ENCODE assay signal across 9 cellular contexts in the genomic region with DNA sequence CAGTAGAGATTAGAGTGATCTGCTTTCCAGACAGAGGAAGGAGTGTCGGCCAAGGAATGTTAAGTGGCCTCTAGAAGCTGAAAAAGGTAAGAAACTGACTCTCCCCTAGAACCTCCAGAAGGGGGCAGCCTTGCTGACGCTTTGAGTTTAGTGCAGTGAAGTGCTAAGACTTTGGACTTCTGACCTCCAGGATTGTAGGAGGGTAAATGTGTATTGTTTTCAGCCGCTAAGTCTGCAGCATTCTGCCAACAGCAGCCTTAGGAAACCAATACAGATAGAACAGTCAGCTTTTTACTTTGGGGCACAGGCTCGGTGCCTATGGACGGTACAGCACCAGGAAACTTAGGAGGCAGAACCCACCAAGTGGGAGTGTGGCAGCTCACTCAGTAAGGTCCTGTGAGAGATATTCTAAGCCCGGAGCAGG. TPM values are rescaled to one million over a fixed set of nuclear protein-coding genes. Genes with fewer than 3 reads are reported as not detected.
A peak's percentile ranks its signal among the peaks of the same experiment; 100 is the strongest.
DNase-seq lines count a peak whose midpoint lies in the region; ATAC-seq and TF ChIP-seq lines count a peak whose summit lies in the region.
"Had no signal": no experiment of that assay in that cellular context is flagged by ENCODE, and none has a peak within 500 bp of the region (broad histone marks: within the 10 kb centered on the region; RNA-seq: fewer than 3 reads in every experiment).

No MANE protein-coding gene starts in this region.

- H3K9me3 ChIP-seq in CD8-positive, alpha-beta T cell (ENCODE audit: low read length): no peaks in the 10 kb centered on the region
- H3K9me3 ChIP-seq in HEK293 (ENCODE audit: control insufficient read depth, insufficient read depth, low read depth, low read length) (no peaks in the 10 kb centered on the region), breast epithelium (no peaks in the 10 kb centered on the region), left lung (peaks cover 0 to 12% of the 10 kb centered on the region in 2 donors)

- no peak overlapping the region for H3K4me3 ChIP-seq in CD8-positive, alpha-beta T cell (ENCODE audit: low read depth, low read length)
- H3K4me3 ChIP-seq in HEK293 (ENCODE audit: low read depth, low read length) (no peak overlapping the region), breast epithelium (no peak overlapping the region), left lung (no peak overlapping the region)
- H3K4me3 ChIP-seq: SK-N-MC had no signal

- H3K36me3 Mint-ChIP-seq in CD8-positive, alpha-beta T cell: peaks cover 17% of the 10 kb centered on the region

- peak overlapping the region; percentile 64 for H3K27ac Mint-ChIP-seq in CD8-positive, alpha-beta T cell

- TF ChIP-seq POLR2A in breast epithelium (IDR thresholded peaks at IDR 0.05): no peak

- CTCF ChIA-PET in CD8-positive, alpha-beta T cell (lab: Charles Lee): interaction anchor here (0.6 to 9.6 kb wide), 25 partner anchors 9 to 196 kb away, joined by 3 to 188 read pairs (median 7); no protein-coding TSS in a partner anchor
- CTCF ChIA-PET in HEK293 (lab: Yijun Ruan, JAX): interaction anchor here (0.7 to 12.2 kb wide), 18 partner anchors 9 to 472 kb away, joined by 3 to 223 read pairs (median 7); a partner anchor contains a TSS

- H3K4me3 Mint-ChIP-seq in CD8-positive, alpha-beta T cell: no peak overlapping the region

- no peak for ATAC-seq in CD8-positive, alpha-beta T cell
- ATAC-seq in left lung: peak; percentile 58

- POLR2A ChIA-PET in CD8-positive, alpha-beta T cell (lab: Charles Lee): interaction anchor here (1.1 to 2.7 kb wide), 4 partner anchors 9 to 44 kb away, joined by 4 to 23 read pairs (median 8); no protein-coding TSS in a partner anchor
- POLR2A ChIA-PET in HEK293 (lab: Yijun Ruan, JAX): interaction anchor here (0.5 to 1.4 kb wide), 4 partner anchors 10 to 62 kb away, joined by 4 to 8 read pairs (median 4); no protein-coding TSS in a partner anchor

- H3K27me3 ChIP-seq in CD8-positive, alpha-beta T cell (ENCODE audit: insufficient read depth, low read length): no peaks in the 10 kb centered on the region
- H3K27me3 ChIP-seq in breast epithelium: no peaks in the 10 kb centered on the region
- no peaks in the 10 kb centered on the region for H3K27me3 ChIP-seq in left lung

- peak in 6 of 7 experiments; percentile 38 to 71 (median 56) for DNase-seq in CD8-positive, alpha-beta T cell
- DNase-seq in SHP77 treated with DMSO at 0.1 percent for 48 hours (lab: John Stamatoyannopoulos, UW) (peak; percentile 27), breast epithelium (ENCODE audit: low spot score in 2 of 2) (no peak), left lung (peak in 1 of 2 donors; percentile 11), superior temporal gyrus (ENCODE audit: extremely low spot score) (peak; percentile 79), NCI-H446 treated with DMSO at 0.1 percent for 48 hours (lab: John Stamatoyannopoulos, UW) (no peak), retina (no peak)

- H3K27me3 Mint-ChIP-seq in CD8-positive, alpha-beta T cell (ENCODE audit: low read depth): no peaks in the 10 kb centered on the region

- peak; percentile 60 for TF ChIP-seq CTCF in CD8-positive, alpha-beta T cell (IDR thresholded peaks at IDR 0.05)
- TF ChIP-seq CTCF in HEK293 (tag by site-specific recombination; IDR thresholded peaks at IDR 0.05) (no peak), breast epithelium (IDR thresholded peaks at IDR 0.05) (peak in 2 of 3 donors; percentile 24 to 53), left lung (IDR thresholded peaks at IDR 0.05) (peak; percentile 63 to 70)

- H3K36me3 ChIP-seq in CD8-positive, alpha-beta T cell (ENCODE audit: insufficient read depth, low read length): no peaks in the 10 kb centered on the region
- H3K36me3 ChIP-seq in HEK293 (ENCODE audit: control insufficient read depth in 2 of 2, insufficient read depth in 1 of 2, low read length in 2 of 2) (peaks cover 0 to 9% of the 10 kb centered on the region in 2 experiments; a peak in 2 of 3 replicates), breast epithelium (no peaks in the 10 kb centered on the region), left lung (no peaks in the 10 kb centered on the region)

- intact Hi-C loops in CD8-positive, alpha-beta T cell (cut with DNase I, micrococcal nuclease): loop anchor here (1.0 kb wide), 1 partner anchor 44 kb away; no protein-coding TSS in a partner anchor
- intact Hi-C loops in breast epithelium (cut with DNase I; ENCODE audit: low total_unique reads) (no loop called here), left lung (cut with DNase I) (no loop called here)

- peaks cover 13% of the 10 kb centered on the region for H3K4me1 ChIP-seq in CD8-positive, alpha-beta T cell (ENCODE audit: insufficient read depth, low read length)
- H3K4me1 ChIP-seq in HEK293 (ENCODE audit: control insufficient read depth, insufficient read depth, low read length) (peaks cover 3% of the 10 kb centered on the region; the same call in 1 of the 2 replicates), breast epithelium (peaks cover 2 to 3% of the 10 kb centered on the region in 2 donors), left lung (peaks cover 23 to 66% of the 10 kb centered on the region in 2 donors)

- H3K9me3 Mint-ChIP-seq in CD8-positive, alpha-beta T cell: peaks cover 5% of the 10 kb centered on the region

- peaks cover 45% of the 10 kb centered on the region for H3K4me1 Mint-ChIP-seq in CD8-positive, alpha-beta T cell (ENCODE audit: low read depth)

- no peak overlapping the region for H3K27ac ChIP-seq in CD8-positive, alpha-beta T cell (ENCODE audit: low read depth, low read length)
- H3K27ac ChIP-seq in HEK293 (ENCODE audit: extremely low read depth, low read depth, low read length): no peak overlapping the region
- no peak overlapping the region for H3K27ac ChIP-seq in breast epithelium
- H3K27ac ChIP-seq in left lung: peak overlapping the region in 1 of 2 donors; percentile 58
- H3K27ac ChIP-seq: SK-N-MC had no signal

TF ChIP-seq in HEK293, 187 proteins besides CTCF, POLR2A, EP300 and RAD21:
- no peak for TF ChIP-seq ZSCAN16 (tag by site-specific recombination; IDR thresholded peaks at IDR 0.05)
- peak; percentile 98 for TF ChIP-seq ZNF785 (tag by site-specific recombination; IDR thresholded peaks at IDR 0.05)
- TF ChIP-seq, protein P1, sequence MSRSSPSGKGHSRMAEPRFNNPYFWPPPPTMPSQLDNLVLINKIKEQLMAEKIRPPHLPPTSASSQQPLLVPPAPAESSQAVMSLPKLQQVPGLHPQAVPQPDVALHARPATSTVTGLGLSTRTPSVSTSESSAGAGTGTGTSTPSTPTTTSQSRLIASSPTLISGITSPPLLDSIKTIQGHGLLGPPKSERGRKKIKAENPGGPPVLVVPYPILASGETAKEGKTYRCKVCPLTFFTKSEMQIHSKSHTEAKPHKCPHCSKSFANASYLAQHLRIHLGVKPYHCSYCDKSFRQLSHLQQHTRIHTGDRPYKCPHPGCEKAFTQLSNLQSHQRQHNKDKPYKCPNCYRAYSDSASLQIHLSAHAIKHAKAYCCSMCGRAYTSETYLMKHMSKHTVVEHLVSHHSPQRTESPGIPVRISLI (tag by site-specific recombination; IDR thresholded peaks at IDR 0.05): no peak
- TF ChIP-seq, protein P2, sequence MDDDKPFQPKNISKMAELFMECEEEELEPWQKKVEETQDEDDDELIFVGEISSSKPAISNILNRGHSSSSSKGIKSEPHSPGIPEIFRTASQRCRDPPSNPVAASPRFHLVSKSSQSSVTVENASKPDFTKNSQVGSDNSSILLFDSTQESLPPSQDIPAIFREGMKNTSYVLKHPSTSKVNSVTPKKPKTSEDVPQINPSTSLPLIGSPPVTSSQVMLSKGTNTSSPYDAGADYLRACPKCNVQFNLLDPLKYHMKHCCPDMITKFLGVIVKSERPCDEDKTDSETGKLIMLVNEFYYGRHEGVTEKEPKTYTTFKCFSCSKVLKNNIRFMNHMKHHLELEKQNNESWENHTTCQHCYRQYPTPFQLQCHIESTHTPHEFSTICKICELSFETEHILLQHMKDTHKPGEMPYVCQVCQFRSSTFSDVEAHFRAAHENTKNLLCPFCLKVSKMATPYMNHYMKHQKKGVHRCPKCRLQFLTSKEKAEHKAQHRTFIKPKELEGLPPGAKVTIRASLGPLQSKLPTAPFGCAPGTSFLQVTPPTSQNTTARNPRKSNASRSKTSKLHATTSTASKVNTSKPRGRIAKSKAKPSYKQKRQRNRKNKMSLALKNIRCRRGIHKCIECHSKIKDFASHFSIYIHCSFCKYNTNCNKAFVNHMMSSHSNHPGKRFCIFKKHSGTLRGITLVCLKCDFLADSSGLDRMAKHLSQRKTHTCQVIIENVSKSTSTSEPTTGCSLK (tag by site-specific recombination; IDR thresholded peaks at IDR 0.05): no peak
- no peak for TF ChIP-seq ZNF146 (tag by site-specific recombination; IDR thresholded peaks at IDR 0.05)
- TF ChIP-seq ZFHX2 (tag by site-specific recombination; conservative IDR thresholded peaks at IDR 0.05): no peak
- 0 out of 2 replicates have a peak, but pooled peaks have one; percentile 49 for TF ChIP-seq TRIM28 (IDR thresholded peaks at IDR 0.05; ENCODE audit: borderline replicate concordance, low read length)
- peak; percentile 55 for TF ChIP-seq ZBTB17 (tag by site-specific recombination; IDR thresholded peaks at IDR 0.05)
- TF ChIP-seq ZNF654 (tag by site-specific recombination; IDR thresholded peaks at IDR 0.05; ENCODE audit: low read depth): peak; percentile 66
- peak; percentile 43; the same call in 1 of the 2 replicates for TF ChIP-seq ZNF2 (tag by site-specific recombination; IDR thresholded peaks at IDR 0.05)
TF ChIP-seq in HEK293: peak in this region for 5.

RNA-seq across cellular contexts. Expression of a gene that starts 3.6 kb away (rescaled TPM):
- 10 to 100 TPM; 21.8 to 27.4 TPM for total RNA-seq in CD8-positive, alpha-beta T cell
- total RNA-seq in breast epithelium (10 to 100 TPM; 19.0 to 23.6 (median 23.6) TPM), left lung (10 to 100 TPM; 27.3 to 33.5 TPM)

RNA-seq across cellular contexts. Expression of a gene that starts 20.8 kb away (rescaled TPM):
- total RNA-seq in CD8-positive, alpha-beta T cell: 10 to 100 TPM; 93.5 to 95.0 TPM
- total RNA-seq in breast epithelium (10 to 100 TPM; 23.3 to 37.3 (median 26.5) TPM), left lung (10 to 100 TPM; 25.0 to 34.1 TPM)

Comparison
In these comparisons a context has a peak if more than half of its experiments do, and no peak if none do; other contexts are left out.
1. DNase-seq: peak in CD8-positive, alpha-beta T cell (6 of 7), SHP77 treated with DMSO at 0.1 percent for 48 hours (single experiment) and superior temporal gyrus (single experiment); none in breast epithelium (0 of 2), NCI-H446 treated with DMSO at 0.1 percent for 48 hours (single experiment) and retina (single experiment).
2. intact Hi-C loops: an anchor here in CD8-positive, alpha-beta T cell (1.0 kb wide); none called in breast epithelium and left lung.